8 cellular contexts compared by ENCODE assay signal in the genomic region with DNA sequence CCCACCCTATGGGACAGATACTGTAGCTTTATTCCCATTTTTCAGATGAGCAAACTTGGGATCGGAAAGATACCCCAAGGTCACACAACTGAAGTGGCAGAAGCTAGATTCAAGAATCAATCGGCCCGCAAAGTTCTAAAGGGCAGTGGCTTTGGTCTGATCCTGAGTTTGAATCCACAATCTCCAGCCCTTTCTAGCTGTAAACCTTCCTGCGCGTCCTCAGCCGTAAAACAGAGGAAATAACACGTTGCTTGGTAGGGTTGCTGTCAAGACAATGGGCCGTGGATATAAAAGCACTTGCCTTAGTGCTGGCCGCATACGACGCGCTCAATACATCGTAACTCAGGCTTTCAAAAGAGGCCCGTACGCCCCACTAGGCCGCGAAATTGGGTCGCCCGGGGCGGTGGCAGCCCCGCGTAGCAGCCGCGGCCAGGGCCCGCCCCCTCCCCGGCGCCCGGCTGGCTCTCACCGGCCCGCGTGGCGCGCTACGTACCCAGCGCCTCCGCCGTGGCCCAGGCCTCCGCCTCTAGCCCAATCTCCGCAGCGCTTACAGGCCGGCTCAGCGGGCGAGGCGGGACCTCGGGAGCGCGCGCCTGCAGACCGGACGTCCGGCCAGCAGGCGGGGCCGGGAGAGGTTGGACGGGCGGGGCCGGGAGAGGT. TPM values are rescaled to one million over a fixed set of nuclear protein-coding genes. Genes with fewer than 3 reads are reported as not detected.
A peak's percentile ranks its signal among the peaks of the same experiment; 100 is the strongest.
DNase-seq lines count a peak whose midpoint lies in the region; ATAC-seq and TF ChIP-seq lines count a peak whose summit lies in the region.

A gene with protein sequence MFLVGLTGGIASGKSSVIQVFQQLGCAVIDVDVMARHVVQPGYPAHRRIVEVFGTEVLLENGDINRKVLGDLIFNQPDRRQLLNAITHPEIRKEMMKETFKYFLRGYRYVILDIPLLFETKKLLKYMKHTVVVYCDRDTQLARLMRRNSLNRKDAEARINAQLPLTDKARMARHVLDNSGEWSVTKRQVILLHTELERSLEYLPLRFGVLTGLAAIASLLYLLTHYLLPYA (minus strand): TSS at position 573 of the 660 bp plus-strand sequence. CDS start 16,747 bp downstream, outside the sequence.

- DNase-seq in ACHN: peak; percentile 98
- peak; percentile 93 for DNase-seq in NCI-H2227 treated with DMSO at 0.1 percent for 48 hours (lab: John Stamatoyannopoulos, UW)
- peak; percentile 86 for DNase-seq in activated B cell treated with CpG ODN at 0.5 μM for 24 hours
- peak; percentile 93 to 98 for DNase-seq in cardiac fibroblast (ENCODE audit: low read depth in 2 of 2)
- DNase-seq in inferior parietal cortex (ENCODE audit: extremely low spot score): peak; percentile 87
- DNase-seq in spleen: peak; percentile 99

- POLR2A ChIA-PET in activated B cell treated with CpG ODN at 0.5 μM for 24 hours (lab: Charles Lee): interaction anchor here (0.6 to 3.5 kb wide), 11 partner anchors 10 to 980 kb away, joined by 3 to 46 read pairs (median 3); a partner anchor contains a TSS

- ATAC-seq in GM18909 (IDR thresholded peaks at IDR 0.05; ENCODE audit: poor library complexity, unreplicated experiment): peak; percentile 91
- peak; percentile 88 for ATAC-seq in HG03159 (IDR thresholded peaks at IDR 0.05; ENCODE audit: unreplicated experiment)
- peak; percentile 99 for ATAC-seq in activated B cell treated with CpG ODN at 0.5 μM for 24 hours (ENCODE audit: low read depth)

- H3K27me3 ChIP-seq in spleen (replicated peaks in 1 of 7): no peaks in the 10 kb centered on the region

- peak within 1 kb of the TSS; percentile 93 for H3K27ac Mint-ChIP-seq in activated B cell treated with CpG ODN at 0.5 μM for 24 hours

- H3K36me3 ChIP-seq in spleen: peaks cover 0 to 4% (median 0%) of the 10 kb centered on the region in 6 donors

- peak within 1 kb of the TSS; percentile 86 for H3K4me3 Mint-ChIP-seq in activated B cell treated with CpG ODN at 0.5 μM for 24 hours

- peak in 2 of 3 donors; percentile 15 to 49 for TF ChIP-seq POLR2A in spleen (IDR thresholded peaks at IDR 0.05)

- in situ Hi-C loops in ACHN (cut with HindIII; ENCODE audit: low pct_ligation_motif_present, low pct_unique_long_range_greater_than_20kb, low sequenced_read_pairs): no loop called here

- no peaks in the 10 kb centered on the region for H3K9me3 Mint-ChIP-seq in activated B cell treated with CpG ODN at 0.5 μM for 24 hours

- no peaks in the 10 kb centered on the region for H3K27me3 Mint-ChIP-seq in activated B cell treated with CpG ODN at 0.5 μM for 24 hours

- 0 to 1% (median 0%) methylated on average over 16 to 56 of the region's 56 CpGs for WGBS in spleen, 5 donors

- H3K4me1 Mint-ChIP-seq in activated B cell treated with CpG ODN at 0.5 μM for 24 hours: peaks cover 26% of the 10 kb centered on the region

- intact Hi-C loops in activated B cell treated with CpG ODN at 0.5 μM for 24 hours (cut with micrococcal nuclease): loop anchor here (1.0 kb wide), 1 partner anchor 10 kb away; a partner anchor contains a TSS
- intact Hi-C loops in spleen (cut with DNase I; ENCODE audit: low total_unique reads): no loop called here

- peak within 1 kb of the TSS; percentile 80 to 94 (median 90) for H3K27ac ChIP-seq in spleen

- CTCF ChIA-PET in activated B cell treated with CpG ODN at 0.5 μM for 24 hours (lab: Charles Lee): interaction anchor here (0.6 to 1.2 kb wide), 4 partner anchors 12 to 133 kb away, joined by 3 to 4 read pairs (median 3); no protein-coding TSS in a partner anchor

- H3K36me3 Mint-ChIP-seq in activated B cell treated with CpG ODN at 0.5 μM for 24 hours (ENCODE audit: low read depth): peaks cover 1% of the 10 kb centered on the region

- H3K4me3 ChIP-seq in cardiac fibroblast (replicated peaks in 1 of 2; ENCODE audit: low read depth in 2 of 2, low read length in 2 of 2): peak within 1 kb of the TSS; percentile 58 to 61
- peak within 1 kb of the TSS; percentile 53 to 83 (median 59) for H3K4me3 ChIP-seq in spleen

- peaks cover 16 to 43% (median 30%) of the 10 kb centered on the region in 6 donors for H3K4me1 ChIP-seq in spleen

- TF ChIP-seq CTCF in activated B cell treated with CpG ODN at 0.5 μM for 24 hours (IDR thresholded peaks at IDR 0.05) (no peak), cardiac fibroblast (IDR thresholded peaks at IDR 0.05; ENCODE audit: low read depth, low read length) (no peak), spleen (IDR thresholded peaks at IDR 0.05 in 8 of 11, conservative IDR thresholded peaks at IDR 0.05 in 3 of 11) (peak in 6 of 11 experiments; percentile 15 to 46 (median 24))

- no peaks in the 10 kb centered on the region for H3K9me3 ChIP-seq in spleen

RNA-seq across cellular contexts. Expression of the gene that starts here (rescaled TPM):
- total RNA-seq in activated B cell treated with CpG ODN at 0.5 μM for 24 hours: 12.9 and 15.6 TPM in 2 replicates
- 10 to 100 TPM; 16.0 to 23.7 (median 19.6) TPM for total RNA-seq in spleen
- polyA plus RNA-seq in spleen: 10 to 100 TPM in 2 of 3 donors, 1 to 10 TPM in 1; 7.2 to 10.9 (median 10.4) TPM

Comparison
In these comparisons a context has a peak if more than half of its experiments do, and no peak if none do; other contexts are left out.
1. Peak in every context shown above with its lines: DNase-seq, ATAC-seq, H3K4me3 ChIP-seq and H3K27ac ChIP-seq.
2. CTCF ChIP-seq: peak in spleen (6 of 11); none in activated B cell treated with CpG ODN at 0.5 μM for 24 hours (single experiment) and cardiac fibroblast (single experiment).